ENCODE assay signal across 7 cellular contexts in the genomic region with DNA sequence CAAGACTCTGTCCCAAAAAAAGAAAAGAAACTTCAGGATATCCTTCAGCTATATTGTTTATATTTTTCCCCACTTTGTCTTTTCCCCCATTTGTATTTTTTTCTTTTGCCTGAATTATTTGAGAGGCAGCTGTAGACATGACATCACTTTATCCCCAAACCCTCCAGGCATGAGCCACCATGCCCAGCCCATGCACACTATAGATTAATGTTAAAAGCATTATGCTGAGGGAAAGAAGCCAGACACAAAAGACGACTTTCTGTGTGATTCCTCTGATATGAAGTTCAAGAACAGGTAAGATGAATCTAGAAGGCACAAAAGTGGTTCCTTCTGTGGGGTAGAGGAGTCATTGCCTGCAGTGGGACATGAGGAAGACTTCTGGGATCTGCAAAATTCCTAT.
"Had no signal": no experiment of that assay in that cellular context is flagged by ENCODE, and none has a peak within 500 bp of the region (broad histone marks: within the 10 kb centered on the region; RNA-seq: fewer than 3 reads in every experiment).

No MANE protein-coding gene starts in this region.

- DNase-seq: H9, HCEC 1CT, HFFc6, IMR-90 had no signal

- H3K4me1 Mint-ChIP-seq: GM23338, H9 had no signal

- H3K4me2 ChIP-seq: GM23338 had no signal

- H3K4me3 ChIP-seq: GM23338, K562 had no signal

- ATAC-seq: GM23338, K562 had no signal

- H2AFZ ChIP-seq: GM23338 had no signal

- H3K27ac Mint-ChIP-seq: GM23338, H9, HFFc6 had no signal

- H3K27ac ChIP-seq: HL-60 had no signal

- H3K4me3 Mint-ChIP-seq: GM23338, H9, HFFc6 had no signal
